1 cellular context compared by ENCODE assay signal in genomic region chr17:7579001-7579838, GRCh38.
TF ChIP-seq lines count a peak whose summit lies in the region.

Gene CD68 (plus strand): TSS chr17:7579638. CDS start chr17:7579678, 40 bp downstream.

TF ChIP-seq in K562, 482 proteins besides CTCF, POLR2A, EP300 and RAD21 (continued from another document and continues in another):
- TF ChIP-seq ZBTB7A (IDR thresholded peaks at IDR 0.05; ENCODE audit: borderline replicate concordance, control insufficient read depth, low read depth, low read length): no peak; the same call in 1 of the 2 replicates
- no peak for TF ChIP-seq BHLHE40 (IDR thresholded peaks at IDR 0.05; ENCODE audit: low read length)
- peak; percentile 81; the same call in 1 of the 2 replicates for TF ChIP-seq ERF (CRISPR knock-in tag; IDR thresholded peaks at IDR 0.05)
- no peak for TF ChIP-seq GATAD2A (IDR thresholded peaks at IDR 0.05)
- peak; percentile 66 to 95; a peak in 2 of 4 replicates for TF ChIP-seq SIN3A (IDR thresholded peaks at IDR 0.05; ENCODE audit: borderline replicate concordance in 2 of 2, control insufficient read depth in 1 of 2, low read depth in 2 of 2, low read length in 2 of 2)
- TF ChIP-seq HDAC2 (IDR thresholded peaks at IDR 0.05): no peak
- TF ChIP-seq, protein P1, sequence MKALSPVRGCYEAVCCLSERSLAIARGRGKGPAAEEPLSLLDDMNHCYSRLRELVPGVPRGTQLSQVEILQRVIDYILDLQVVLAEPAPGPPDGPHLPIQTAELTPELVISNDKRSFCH (CRISPR knock-in tag; IDR thresholded peaks at IDR 0.05): no peak
- TF ChIP-seq, protein P1 (tag; IDR thresholded peaks at IDR 0.05): no peak
- no peak for TF ChIP-seq ZNF79 (CRISPR knock-in tag; IDR thresholded peaks at IDR 0.05; ENCODE audit: low read depth)
- no peak for TF ChIP-seq ZNF318 (IDR thresholded peaks at IDR 0.05; ENCODE audit: borderline replicate concordance in 1 of 2, low read depth in 1 of 2)
- no peak for TF ChIP-seq KLF13 (tag; IDR thresholded peaks at IDR 0.05; ENCODE audit: borderline replicate concordance, low read depth)
- no peak for TF ChIP-seq RBM14 (IDR thresholded peaks at IDR 0.05; ENCODE audit: borderline replicate concordance, insufficient read depth, low read depth, low read length)
- no peak for TF ChIP-seq HCFC1 (IDR thresholded peaks at IDR 0.05; ENCODE audit: low read depth, low read length)
- no peak for TF ChIP-seq SRSF7 (optimal IDR thresholded peaks at IDR 0.05; ENCODE audit: low read depth, low read length)
- no peak for TF ChIP-seq ZFP91 (CRISPR knock-in tag; IDR thresholded peaks at IDR 0.05)
- TF ChIP-seq ZBTB8A (IDR thresholded peaks at IDR 0.05; ENCODE audit: partially characterized antibody): no peak
- TF ChIP-seq STAT5B (CRISPR knock-in tag; IDR thresholded peaks at IDR 0.05): no peak
- peak; percentile 54; the same call in 1 of the 2 replicates for TF ChIP-seq DPF2 (IDR thresholded peaks at IDR 0.05)
- TF ChIP-seq ZNF584 (CRISPR knock-in tag; IDR thresholded peaks at IDR 0.05; ENCODE audit: low read depth): no peak
- TF ChIP-seq JUNB (CRISPR knock-in tag; conservative IDR thresholded peaks at IDR 0.05): no peak
- TF ChIP-seq TCF7 (IDR thresholded peaks at IDR 0.05; ENCODE audit: borderline replicate concordance): no peak
- TF ChIP-seq FOXA1 (IDR thresholded peaks at IDR 0.05; ENCODE audit: borderline replicate concordance): no peak
- TF ChIP-seq HOXB6 (CRISPR knock-in tag; IDR thresholded peaks at IDR 0.05; ENCODE audit: borderline replicate concordance): no peak
- TF ChIP-seq CBX2 (IDR thresholded peaks at IDR 0.05; ENCODE audit: insufficient read depth, low read length, poor library complexity, severe bottlenecking): no peak
- no peak for TF ChIP-seq U2AF2 (optimal IDR thresholded peaks at IDR 0.05; ENCODE audit: low read depth, low read length)
- TF ChIP-seq ZNF668 (CRISPR knock-in tag; IDR thresholded peaks at IDR 0.05): no peak
- no peak for TF ChIP-seq ZNF174 (CRISPR knock-in tag; IDR thresholded peaks at IDR 0.05)
- TF ChIP-seq GTF2A2 (tag; IDR thresholded peaks at IDR 0.05): no peak
- TF ChIP-seq ZNF347 (CRISPR knock-in tag; IDR thresholded peaks at IDR 0.05; ENCODE audit: low read depth): no peak
- TF ChIP-seq HINFP (tag; conservative IDR thresholded peaks at IDR 0.05; ENCODE audit: low read depth): no peak
- peak; percentile 88 for TF ChIP-seq RFX1 (IDR thresholded peaks at IDR 0.05)
- no peak for TF ChIP-seq BRF2 (IDR thresholded peaks at IDR 0.05; ENCODE audit: borderline replicate concordance, insufficient read depth, insufficient read length)
- TF ChIP-seq ZNF445 (CRISPR knock-in tag; IDR thresholded peaks at IDR 0.05; ENCODE audit: low read depth): no peak
- TF ChIP-seq RB1 (IDR thresholded peaks at IDR 0.05; ENCODE audit: low read depth): 0 out of 2 replicates have a peak, but pooled peaks have one; percentile 24
- TF ChIP-seq, protein P2, sequence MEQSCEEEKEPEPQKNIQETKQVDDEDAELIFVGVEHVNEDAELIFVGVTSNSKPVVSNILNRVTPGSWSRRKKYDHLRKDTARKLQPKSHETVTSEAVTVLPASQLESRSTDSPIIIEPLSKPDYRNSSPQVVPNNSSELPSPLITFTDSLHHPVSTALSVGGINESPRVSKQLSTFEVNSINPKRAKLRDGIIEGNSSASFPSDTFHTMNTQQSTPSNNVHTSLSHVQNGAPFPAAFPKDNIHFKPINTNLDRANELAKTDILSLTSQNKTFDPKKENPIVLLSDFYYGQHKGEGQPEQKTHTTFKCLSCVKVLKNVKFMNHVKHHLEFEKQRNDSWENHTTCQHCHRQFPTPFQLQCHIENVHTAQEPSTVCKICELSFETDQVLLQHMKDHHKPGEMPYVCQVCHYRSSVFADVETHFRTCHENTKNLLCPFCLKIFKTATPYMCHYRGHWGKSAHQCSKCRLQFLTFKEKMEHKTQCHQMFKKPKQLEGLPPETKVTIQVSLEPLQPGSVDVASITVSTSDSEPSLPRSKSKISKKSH (CRISPR knock-in tag; IDR thresholded peaks at IDR 0.05): no peak
- no peak for TF ChIP-seq CREBBP (IDR thresholded peaks at IDR 0.05; ENCODE audit: low read depth, low read length)
- TF ChIP-seq ETV5 (CRISPR knock-in tag; IDR thresholded peaks at IDR 0.05; ENCODE audit: low read depth): no peak
- TF ChIP-seq SMAD2 (IDR thresholded peaks at IDR 0.05; ENCODE audit: low read depth, low read length): no peak
